Comparison of ENCODE assay signal across 36 cellular contexts in the genomic region with DNA sequence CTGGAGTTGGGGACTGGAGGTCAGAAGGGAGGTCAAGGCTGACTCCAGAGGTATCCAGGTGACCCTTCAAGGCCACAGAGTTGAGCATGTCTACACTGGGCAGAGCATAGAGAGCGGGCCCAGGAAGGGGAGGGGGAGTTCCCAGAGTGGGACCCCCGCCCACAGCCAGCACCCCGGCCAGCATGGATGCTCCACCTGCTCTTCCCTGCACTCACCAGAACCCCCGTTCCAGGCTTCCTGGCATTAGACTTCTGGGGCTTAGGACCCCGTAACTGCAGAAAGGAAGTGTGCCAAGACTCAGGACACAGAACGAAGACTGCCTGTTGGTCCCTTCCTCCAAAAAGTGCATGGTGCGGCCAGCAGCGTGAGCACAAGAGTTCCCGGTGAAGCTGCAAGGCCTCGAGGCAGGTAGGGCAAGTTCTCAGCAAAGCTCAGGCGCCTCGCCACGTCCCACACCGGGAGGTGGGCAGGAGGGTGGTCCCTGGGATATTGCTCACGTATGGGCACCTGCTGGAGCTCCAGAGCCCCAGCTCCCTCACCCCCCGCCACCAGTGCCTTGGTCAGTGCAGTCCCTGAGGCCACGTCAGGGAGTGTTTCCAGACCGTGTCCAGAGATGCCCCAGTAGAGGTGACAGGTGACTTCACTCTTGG. TPM values are rescaled to one million over a fixed set of nuclear protein-coding genes. Genes with fewer than 3 reads are reported as not detected.
"Had no signal": no experiment of that assay in that cellular context is flagged by ENCODE, and none has a peak within 500 bp of the region (broad histone marks: within the 10 kb centered on the region; RNA-seq: fewer than 3 reads in every experiment).

No MANE protein-coding gene starts in this region.

- H3K9me3 Mint-ChIP-seq: activated B cell treated with CpG ODN at 0.5 μM for 24 hours; activated CD4-positive, alpha-beta memory T cell treated with anti-CD3 and anti-CD28 coated beads, Interleukin-2, amount 10 ng/mL, durations not matched to agents 7 days and 5 days; activated naive CD4-positive, alpha-beta T cell treated with anti-CD3 and anti-CD28 coated beads, Interleukin-2, amount 10 ng/mL, durations not matched to agents 7 days and 5 days; activated naive CD8-positive, alpha-beta T cell treated with anti-CD3 and anti-CD28 coated beads, Interleukin-2, amount 50 U/mL, for 24 hours; T-cell had no signal

- H3K4me3 ChIP-seq: K562 had no signal

- H3K4me3 Mint-ChIP-seq: activated B cell treated with CpG ODN at 0.5 μM for 24 hours; activated CD4-positive, alpha-beta memory T cell treated with anti-CD3 and anti-CD28 coated beads, Interleukin-2, amount 10 ng/mL, durations not matched to agents 7 days and 5 days; activated CD8-positive, alpha-beta memory T cell treated with anti-CD3 and anti-CD28 coated beads, Interleukin-2, amount 10 ng/mL, durations not matched to agents 7 days and 5 days; activated naive CD4-positive, alpha-beta T cell treated with anti-CD3 and anti-CD28 coated beads, Interleukin-2, amount 10 ng/mL, durations not matched to agents 7 days and 5 days; activated naive CD8-positive, alpha-beta T cell; activated naive CD8-positive, alpha-beta T cell treated with anti-CD3 and anti-CD28 coated beads, Interleukin-2, amount 50 U/mL, for 24 hours; brain; T-cell; T-helper 17 cell had no signal

- H3K27ac ChIP-seq: VCaP had no signal

- H3K36me3 Mint-ChIP-seq: activated CD8-positive, alpha-beta memory T cell treated with anti-CD3 and anti-CD28 coated beads, Interleukin-2, amount 10 ng/mL, durations not matched to agents 7 days and 5 days; activated naive CD4-positive, alpha-beta T cell treated with anti-CD3 and anti-CD28 coated beads, Interleukin-2, amount 10 ng/mL, durations not matched to agents 7 days and 5 days; activated naive CD8-positive, alpha-beta T cell; brain; T-cell had no signal

- H3K27ac Mint-ChIP-seq: activated B cell treated with CpG ODN at 0.5 μM for 24 hours; activated CD4-positive, alpha-beta memory T cell treated with anti-CD3 and anti-CD28 coated beads, Interleukin-2, amount 10 ng/mL, durations not matched to agents 7 days and 5 days; activated CD8-positive, alpha-beta memory T cell treated with anti-CD3 and anti-CD28 coated beads, Interleukin-2, amount 10 ng/mL, durations not matched to agents 7 days and 5 days; activated naive CD4-positive, alpha-beta T cell treated with anti-CD3 and anti-CD28 coated beads, Interleukin-2, amount 10 ng/mL, durations not matched to agents 7 days and 5 days; activated naive CD8-positive, alpha-beta T cell; activated naive CD8-positive, alpha-beta T cell treated with anti-CD3 and anti-CD28 coated beads, Interleukin-2, amount 50 U/mL, for 24 hours; brain; T-cell; T-helper 17 cell had no signal

- DNase-seq: activated B cell treated with CpG ODN at 0.5 μM for 24 hours; activated CD4-positive, alpha-beta memory T cell treated with anti-CD3 and anti-CD28 coated beads, Interleukin-2, amount 10 ng/mL, durations not matched to agents 7 days and 5 days; activated CD4-positive, alpha-beta T cell treated with anti-CD3 and anti-CD28 coated beads for 4 hours; activated CD4-positive, CD25-positive, alpha-beta regulatory T cell treated with anti-CD3 and anti-CD28 coated beads, Interleukin-2, amount 50 U/mL, for 72 hours; activated CD8-positive, alpha-beta memory T cell treated with anti-CD3 and anti-CD28 coated beads for 24 hours; activated CD8-positive, alpha-beta memory T cell treated with anti-CD3 and anti-CD28 coated beads, Interleukin-2, amount 10 ng/mL, durations not matched to agents 7 days and 5 days; activated CD8-positive, alpha-beta memory T cell treated with anti-CD3 and anti-CD28 coated beads, Interleukin-2, amount 50 U/mL, for 48 hours; activated effector memory CD4-positive, alpha-beta T cell treated with Interleukin-2 at 50 U/mL for 16 hours; activated naive CD4-positive, alpha-beta T cell treated with anti-CD3 and anti-CD28 coated beads, Interleukin-2, amount 10 ng/mL, durations not matched to agents 7 days and 5 days; activated naive CD8-positive, alpha-beta T cell treated with anti-CD3 and anti-CD28 coated beads, Interleukin-2, amount 50 U/mL, for 24 hours; activated T-cell treated with anti-CD3 and anti-CD28 coated beads, Interleukin-2, amount 50 U/mL, for 48 hours; anterior cingulate cortex; caudate nucleus; NCI-H1092 treated with DMSO at 0.1 percent for 48 hours; NCI-H1417; NCI-H146; NCI-H187; NCI-H2029 treated with DMSO at 0.1 percent for 48 hours; NCI-H2107; NCI-H2171; NCI-H446; NCI-H510A treated with DMSO at 0.1 percent for 48 hours; RPMI8226; SIG-M5; T-cell; T-helper 17 cell; T-helper 9 cell had no signal

- ATAC-seq: activated CD8-positive, alpha-beta memory T cell treated with anti-CD3 and anti-CD28 coated beads, Interleukin-2, amount 10 ng/mL, durations not matched to agents 7 days and 5 days; activated naive CD8-positive, alpha-beta T cell treated with anti-CD3 and anti-CD28 coated beads, Interleukin-2, amount 50 U/mL, for 24 hours; K562; Panc1; SK-N-SH treated with all-trans-retinoic acid at 6 μM for 48 hours; T-cell; T-helper 17 cell had no signal

- H3K4me1 Mint-ChIP-seq: activated B cell treated with CpG ODN at 0.5 μM for 24 hours; activated CD4-positive, alpha-beta memory T cell treated with anti-CD3 and anti-CD28 coated beads, Interleukin-2, amount 10 ng/mL, durations not matched to agents 7 days and 5 days; activated CD8-positive, alpha-beta memory T cell treated with anti-CD3 and anti-CD28 coated beads, Interleukin-2, amount 10 ng/mL, durations not matched to agents 7 days and 5 days; activated naive CD4-positive, alpha-beta T cell treated with anti-CD3 and anti-CD28 coated beads, Interleukin-2, amount 10 ng/mL, durations not matched to agents 7 days and 5 days; activated naive CD8-positive, alpha-beta T cell treated with anti-CD3 and anti-CD28 coated beads, Interleukin-2, amount 50 U/mL, for 24 hours; brain had no signal

RNA-seq across cellular contexts. Expression of a gene that starts 13.8 kb away (rescaled TPM):
- total RNA-seq: activated B cell treated with CpG ODN at 0.5 μM for 24 hours; activated CD8-positive, alpha-beta memory T cell treated with anti-CD3 and anti-CD28 coated beads, Interleukin-2, amount 10 ng/mL, durations not matched to agents 7 days and 5 days; M059J; SK-MEL-5 had no signal

RNA-seq across cellular contexts. Expression of a gene that starts 52.2 kb away (rescaled TPM):
- total RNA-seq: activated B cell treated with CpG ODN at 0.5 μM for 24 hours; activated CD4-positive, alpha-beta memory T cell treated with anti-CD3 and anti-CD28 coated beads, Interleukin-2, amount 10 ng/mL, durations not matched to agents 7 days and 5 days; activated CD8-positive, alpha-beta memory T cell treated with anti-CD3 and anti-CD28 coated beads, Interleukin-2, amount 10 ng/mL, durations not matched to agents 7 days and 5 days; bronchial epithelial cell; K562; M059J; SK-MEL-5; T-cell; T-helper 17 cell had no signal
- polyA plus RNA-seq: K562 had no signal
